Comparison of ENCODE assay signal across 1 cellular context in genomic region chr1:46682064-46682463, GRCh38.
TF ChIP-seq lines count a peak whose summit lies in the region.

No MANE protein-coding gene starts in this region.

TF ChIP-seq in SK-N-SH treated with all-trans-retinoic acid at 6 μM for 48 hours, 23 proteins besides CTCF, POLR2A, EP300 and RAD21 (continued from another document):
- no peak for TF ChIP-seq ZFP3 (CRISPR knock-in tag; IDR thresholded peaks at IDR 0.05)
- TF ChIP-seq BACH2 (CRISPR knock-in tag; IDR thresholded peaks at IDR 0.05; ENCODE audit: borderline replicate concordance), result no peak
- no peak for TF ChIP-seq ARNTL (CRISPR knock-in tag; IDR thresholded peaks at IDR 0.05; ENCODE audit: borderline replicate concordance, low read depth)
- no peak for TF ChIP-seq CSDC2 (CRISPR knock-in tag; IDR thresholded peaks at IDR 0.05)
- TF ChIP-seq ZC3H10 (CRISPR knock-in tag; IDR thresholded peaks at IDR 0.05), result no peak
